Comparison of ENCODE assay signal across 9 cellular contexts in genomic region chr9:69168709-69169217, GRCh38. TPM values are rescaled to one million over a fixed set of nuclear protein-coding genes. Genes with fewer than 3 reads are reported as not detected.
DNase-seq lines count a peak whose midpoint lies in the region; ATAC-seq, FAIRE-seq and TF ChIP-seq lines count a peak whose summit lies in the region.
"Had no signal": no experiment of that assay in that cellular context is flagged by ENCODE, and none has a peak within 500 bp of the region (broad histone marks: within the 10 kb centered on the region; RNA-seq: fewer than 3 reads in every experiment).

No MANE protein-coding gene starts in this region.

- H3K79me2 ChIP-seq in DOHH2 (ENCODE audit: control insufficient read depth, low read length) (no peaks in the 10 kb centered on the region), HepG2 (ENCODE audit: insufficient read depth, low read length) (peaks cover 68% of the 10 kb centered on the region)

- no peak overlapping the region for H3K27ac ChIP-seq in DOHH2 (ENCODE audit: low read depth, low read length)
- H3K27ac ChIP-seq in HepG2 (ENCODE audit: extremely low read length, insufficient read depth, low read length) = no peak overlapping the region
- no peak overlapping the region for H3K27ac ChIP-seq in tibial nerve

- peaks cover 3% of the 10 kb centered on the region; the same call in 1 of the 2 replicates for H3F3A ChIP-seq in DOHH2 (ENCODE audit: control insufficient read depth, insufficient read depth)

- no peak overlapping the region for H2AFZ ChIP-seq in HepG2 (ENCODE audit: low read length)

- no peak for TF ChIP-seq CTCF in DOHH2 (IDR thresholded peaks at IDR 0.05; ENCODE audit: low read depth, low read length, poor library complexity, severe bottlenecking)
- no peak for TF ChIP-seq CTCF in HepG2 (CRISPR knock-in tag; IDR thresholded peaks at IDR 0.05)
- TF ChIP-seq CTCF in tibial nerve (IDR thresholded peaks at IDR 0.05) = no peak

- H3K9me3 ChIP-seq in DOHH2 (ENCODE audit: control insufficient read depth, insufficient read depth, low read length) = no peaks in the 10 kb centered on the region
- H3K9me3 ChIP-seq in HepG2 (ENCODE audit: low read length) = no peaks in the 10 kb centered on the region
- H3K9me3 ChIP-seq in tibial nerve = no peaks in the 10 kb centered on the region

- H3K9me2 ChIP-seq in DOHH2 (replicated peaks; ENCODE audit: control insufficient read depth, low read length) = no peaks in the 10 kb centered on the region

- no peaks in the 10 kb centered on the region for H3K36me3 Mint-ChIP-seq in activated T-cell treated with anti-CD3 and anti-CD28 coated beads, Interleukin-2, amount 50 U/mL, for 24 hours (ENCODE audit: low read depth)

- DNase-seq in NCI-H146 treated with DMSO at 0.1 percent for 48 hours (lab: John Stamatoyannopoulos, UW; ENCODE audit: unreplicated experiment) (peak; percentile 70), HepG2 (ENCODE audit: low spot score) (peak; percentile 59), NCI-H1930 (lab: John Stamatoyannopoulos, UW) (no peak), tibial nerve (ENCODE audit: low spot score in 2 of 2) (no peak), C1 segment of cervical spinal cord (lab: John Stamatoyannopoulos, UW) (no peak)
- DNase-seq in activated T-cell treated with anti-CD3 and anti-CD28 coated beads, Interleukin-2, amount 50 U/mL, for 24 hours = peak; percentile 77

- peak overlapping the region; percentile 75 for H3K4me3 Mint-ChIP-seq in activated T-cell treated with anti-CD3 and anti-CD28 coated beads, Interleukin-2, amount 50 U/mL, for 24 hours

- CTCF ChIA-PET in HepG2 (lab: Yijun Ruan, JAX; ENCODE audit: low intra/inter-chr PET ratio, low total read pairs) = no interaction called here

- intact Hi-C loops in HepG2 (cut with micrococcal nuclease; ENCODE audit: unreplicated experiment) = no loop called here

- POLR2A ChIA-PET in HepG2 (lab: Yijun Ruan, JAX) = no interaction called here

- peak overlapping the region; percentile 57; the same call in 1 of the 2 replicates for H3K4me2 ChIP-seq in DOHH2 (ENCODE audit: low read length)
- no peak overlapping the region for H3K4me2 ChIP-seq in HepG2 (ENCODE audit: low read depth, low read length)

- TF ChIP-seq RAD21 in HepG2 (CRISPR knock-in tag; IDR thresholded peaks at IDR 0.05) = no peak

- TF ChIP-seq EP300 in HepG2 (IDR thresholded peaks at IDR 0.05; ENCODE audit: low read depth in 2 of 2, low read length in 2 of 2) (no peak), HepG2 (CRISPR knock-in tag; IDR thresholded peaks at IDR 0.05; ENCODE audit: borderline replicate concordance) (no peak), tibial nerve (IDR thresholded peaks at IDR 0.05) (no peak)

- no TSS peak for BruUV-seq in HepG2 (replicated peaks; lab: Mats Ljungman, UMichigan)

- no peaks in the 10 kb centered on the region for H3K27me3 ChIP-seq in DOHH2 (ENCODE audit: control insufficient read depth, low read length)
- H3K27me3 ChIP-seq in HepG2 (ENCODE audit: control insufficient read depth in 1 of 2, insufficient read depth in 2 of 2, low read length in 2 of 2) = no peaks in the 10 kb centered on the region
- no peaks in the 10 kb centered on the region for H3K27me3 ChIP-seq in tibial nerve

- peak overlapping the region; percentile 89 for H3K27ac Mint-ChIP-seq in activated T-cell treated with anti-CD3 and anti-CD28 coated beads, Interleukin-2, amount 50 U/mL, for 24 hours

- no peaks in the 10 kb centered on the region for H3K9me3 Mint-ChIP-seq in activated T-cell treated with anti-CD3 and anti-CD28 coated beads, Interleukin-2, amount 50 U/mL, for 24 hours

- no peak for TF ChIP-seq POLR2A in HepG2 (IDR thresholded peaks at IDR 0.05; ENCODE audit: insufficient read depth in 1 of 2, low read depth in 2 of 2, low read length in 2 of 2)
- TF ChIP-seq POLR2A in tibial nerve (IDR thresholded peaks at IDR 0.05) = no peak

- H3K27me3 Mint-ChIP-seq in activated T-cell treated with anti-CD3 and anti-CD28 coated beads, Interleukin-2, amount 50 U/mL, for 24 hours = peaks cover 30% of the 10 kb centered on the region

- peaks cover 24% of the 10 kb centered on the region for H3K4me1 Mint-ChIP-seq in activated T-cell treated with anti-CD3 and anti-CD28 coated beads, Interleukin-2, amount 50 U/mL, for 24 hours (ENCODE audit: low read depth)

- H3K4me3 ChIP-seq in DOHH2 (ENCODE audit: low read length) (peak overlapping the region; percentile 47), HepG2 (replicated peaks in 1 of 3; ENCODE audit: insufficient read depth in 1 of 3, low read depth in 2 of 3, low read length in 3 of 3) (no peak overlapping the region), tibial nerve (peak overlapping the region in 1 of 4 donors; percentile 23)

- H3K4me1 ChIP-seq in DOHH2 (ENCODE audit: control insufficient read depth, low read length) = peaks cover 23% of the 10 kb centered on the region
- peaks cover 55% of the 10 kb centered on the region for H3K4me1 ChIP-seq in HepG2 (ENCODE audit: insufficient read depth, low read length)
- peaks cover 0 to 17% (median 5%) of the 10 kb centered on the region in 4 donors for H3K4me1 ChIP-seq in tibial nerve

- H3K36me3 ChIP-seq in DOHH2 (ENCODE audit: control insufficient read depth, low read length) (no peaks in the 10 kb centered on the region), HepG2 (replicated peaks in 1 of 2; ENCODE audit: control insufficient read depth in 1 of 2, insufficient read depth in 2 of 2, low read length in 2 of 2) (peaks cover 6 to 35% of the 10 kb centered on the region in 2 experiments), tibial nerve (no peaks in the 10 kb centered on the region)

- no peak for FAIRE-seq in HepG2 (lab: Jason Lieb, UNC)
- FAIRE-seq: endometrium had no signal

- in situ Hi-C loops in HepG2 (cut with HindIII; ENCODE audit: extremely low pct_ligation_motif_present, low pct_unique_long_range_greater_than_20kb) = no loop called here

- no peaks in the 10 kb centered on the region for H4K20me1 ChIP-seq in DOHH2 (ENCODE audit: control insufficient read depth, insufficient read depth, low read depth, low read length)
- peaks cover 26% of the 10 kb centered on the region; the same call in 1 of the 2 replicates for H4K20me1 ChIP-seq in HepG2 (ENCODE audit: insufficient read depth, low read length)

- no peak overlapping the region for H3K9ac ChIP-seq in HepG2 (ENCODE audit: insufficient read depth, low read depth, low read length)

- WGBS in HepG2 (ENCODE audit: low lambda C conversion rate) = 72% methylated on average over 13 of the region's 13 CpGs
- WGBS in tibial nerve, 2 donors = 74% methylated on average over 13 of the region's 13 CpGs

- peak; percentile 65 for ATAC-seq in GM21723 (IDR thresholded peaks at IDR 0.05; ENCODE audit: unreplicated experiment)
- no peak; the same call in 2 of the 3 replicates for ATAC-seq in HepG2

TF ChIP-seq in HepG2, 621 proteins besides CTCF, POLR2A, EP300 and RAD21 (continues in another document):
- 0 out of 2 replicates have a peak, but pooled peaks have one; percentile 23 for TF ChIP-seq HDAC1 (CRISPR knock-in tag; IDR thresholded peaks at IDR 0.05)
- TF ChIP-seq FOXP1 (IDR thresholded peaks at IDR 0.05) = no peak
- 0 out of 2 replicates have a peak, but pooled peaks have one; percentile 27 for TF ChIP-seq FOXP1 (CRISPR knock-in tag; IDR thresholded peaks at IDR 0.05)
- no peak for TF ChIP-seq ATF4 (CRISPR knock-in tag; IDR thresholded peaks at IDR 0.05)

RNA-seq across cellular contexts. Expression of gene TJP2, which starts 5.3 kb away (rescaled TPM):
- total RNA-seq in HepG2 (2016; rRNA removed; fragmentation: Illumina TruSeq; extraction: Trizol) (110 and 135 TPM in 2 replicates), tibial nerve (100 to 1,000 TPM; 123 to 207 (median 182) TPM)
- 19.7 and 22.7 TPM in 2 replicates for total RNA-seq in HepG2 (2016; cell fraction: cytosol; rRNA removed; fragmentation: Illumina TruSeq; extraction: Trizol; ENCODE audit: low read depth)
- 109 and 122 TPM in 2 replicates for total RNA-seq in HepG2 (2016; cell fraction: insoluble cytoplasmic fraction; rRNA removed; fragmentation: Illumina TruSeq; extraction: Trizol)
- 29.6 and 31.5 TPM in 2 replicates for total RNA-seq in HepG2 (2016; cell fraction: membrane; rRNA removed; fragmentation: Illumina TruSeq; extraction: Trizol)
- total RNA-seq in HepG2 (2016; cell fraction: nucleus; rRNA removed; fragmentation: Illumina TruSeq; extraction: Trizol) = 104 and 120 TPM in 2 replicates
- polyA plus RNA-seq in HepG2 (2011; rRNA removed) = 109 and 112 TPM in 2 replicates
- polyA plus RNA-seq in HepG2 (2011; cell fraction: cytosol; rRNA removed) = 71.5 and 85.0 TPM in 2 replicates
- polyA plus RNA-seq in HepG2 (2011; cell fraction: nucleus; rRNA removed) = 238 and 261 TPM in 2 replicates
- polyA plus RNA-seq in HepG2 (2012) = 110 and 201 TPM in 2 replicates
- 3.9 and 4.9 TPM in 2 replicates for polyA plus RNA-seq in HepG2 (2016; cell fraction: cytosol; fragmentation: Illumina TruSeq; extraction: Trizol; ENCODE audit: low read depth)
- polyA plus RNA-seq in HepG2 (2016; cell fraction: insoluble cytoplasmic fraction; fragmentation: Illumina TruSeq; extraction: Trizol; ENCODE audit: low read depth) = 110 and 122 TPM in 2 replicates
- polyA plus RNA-seq in HepG2 (2016; cell fraction: membrane; fragmentation: Illumina TruSeq; extraction: Trizol; ENCODE audit: low read depth) = 11.6 and 12.9 TPM in 2 replicates
- 155 and 164 TPM in 2 replicates for polyA plus RNA-seq in HepG2 (2016; cell fraction: nucleus; fragmentation: Illumina TruSeq; extraction: Trizol; ENCODE audit: insufficient read depth, low read depth)
- 13.0 and 80.7 TPM in 2 replicates for polyA minus RNA-seq in HepG2 (2011; rRNA and poly(A)+ RNA removed; ENCODE audit: low replicate concordance)
- 99.2 and 104 TPM in 2 replicates for polyA minus RNA-seq in HepG2 (2011; cell fraction: cytosol; rRNA and poly(A)+ RNA removed)
- 157 and 183 TPM in 2 replicates for polyA minus RNA-seq in HepG2 (2011; cell fraction: nucleus; rRNA and poly(A)+ RNA removed)

Comparison
In these comparisons a context has a peak if more than half of its experiments do, and no peak if none do; other contexts are left out.
1. DNase-seq: peak in NCI-H146 treated with DMSO at 0.1 percent for 48 hours (single experiment), activated T-cell treated with anti-CD3 and anti-CD28 coated beads, Interleukin-2, amount 50 U/mL, for 24 hours (single experiment) and HepG2 (single experiment); none in NCI-H1930 (0 of 2), tibial nerve (0 of 2) and C1 segment of cervical spinal cord (0 of 14).